1 cellular context compared by ENCODE assay signal in genomic region chr15:25378501-25378901, GRCh38.
TF ChIP-seq lines count a peak whose summit lies in the region.

No MANE protein-coding gene starts in this region.

TF ChIP-seq in IMR-90, 13 proteins besides CTCF, POLR2A, EP300 and RAD21 (continued from another document):
- TF ChIP-seq USF2 (IDR thresholded peaks at IDR 0.05; ENCODE audit: low read depth, low read length), result no peak
- TF ChIP-seq NFE2L2 (IDR thresholded peaks at IDR 0.05; ENCODE audit: low read depth, low read length), result no peak
- no peak for TF ChIP-seq RCOR1 (IDR thresholded peaks at IDR 0.05; ENCODE audit: insufficient replicate concordance, low read length)
- no peak for TF ChIP-seq FOS (IDR thresholded peaks at IDR 0.05; ENCODE audit: low read depth, low read length)
- TF ChIP-seq BHLHE40 (IDR thresholded peaks at IDR 0.05; ENCODE audit: low read depth, low read length), result no peak
- no peak for TF ChIP-seq MAZ (IDR thresholded peaks at IDR 0.05; ENCODE audit: borderline replicate concordance, low read depth, low read length)
TF ChIP-seq in IMR-90: peak in this region for 0.
